In genomic region chr12:51885294-51886020, GRCh38 we compare ENCODE assay signal across 6 cellular contexts. TPM values are rescaled to one million over a fixed set of nuclear protein-coding genes. Genes with fewer than 3 reads are reported as not detected.
A peak's percentile ranks its signal among the peaks of the same experiment; 100 is the strongest.
DNase-seq lines count a peak whose midpoint lies in the region; FAIRE-seq and TF ChIP-seq lines count a peak whose summit lies in the region.
"Not testable (repeated sequence)": the region's sequence is repeated elsewhere in the genome, so short reads cannot be mapped to it uniquely, and the experiment has no call there.

No MANE protein-coding gene starts in this region.

- not testable (repeated sequence) for H3K4me1 ChIP-seq in kidney (ENCODE audit: control insufficient read depth in 1 of 2, insufficient read depth in 1 of 2, low read depth in 1 of 2, low read length in 2 of 2); prostate gland (replicated peaks)
- peaks cover 18% of the 10 kb centered on the region for H3K4me1 ChIP-seq in vagina

- not testable (repeated sequence) for TF ChIP-seq POLR2A in prostate gland (IDR thresholded peaks at IDR 0.05); vagina (IDR thresholded peaks at IDR 0.05)

- not testable (repeated sequence) for FAIRE-seq in kidney (lab: Jason Lieb, UNC)

- not testable (repeated sequence) for H3K27ac ChIP-seq in kidney (ENCODE audit: low read depth in 2 of 2, low read length in 2 of 2)
- H3K27ac ChIP-seq in prostate gland, result peak overlapping the region; percentile 12 to 15
- H3K27ac ChIP-seq in vagina, result peak overlapping the region; percentile 76

- not testable (repeated sequence) for H3K36me3 ChIP-seq in kidney (ENCODE audit: control insufficient read depth in 1 of 2, insufficient read depth in 2 of 2, low read length in 2 of 2); prostate gland; vagina

- not testable (repeated sequence) for H3K36me3 Mint-ChIP-seq in HFFc6 (ENCODE audit: low read depth); MCF 10A (ENCODE audit: insufficient read depth, unreplicated experiment)
- peaks cover 16% of the 10 kb centered on the region for H3K36me3 Mint-ChIP-seq in activated CD4-positive, alpha-beta T cell treated with anti-CD3 and anti-CD28 coated beads, Interleukin-2, amount 10 ng/mL, durations not matched to agents 7 days and 5 days (ENCODE audit: low read depth)

- H3K27me3 ChIP-seq in prostate gland (replicated peaks; ENCODE audit: insufficient read depth); vagina: not testable (repeated sequence)

- POLR2A ChIA-PET in activated CD4-positive, alpha-beta T cell treated with anti-CD3 and anti-CD28 coated beads, Interleukin-2, amount 10 ng/mL, durations not matched to agents 7 days and 5 days (lab: Charles Lee), result not testable (repeated sequence)
- POLR2A ChIA-PET in MCF 10A (lab: Yijun Ruan, JAX), result interaction anchor here (0.7 to 1.0 kb wide), 2 partner anchors 215 to 495 kb away, joined by 3 to 4 read pairs; no protein-coding TSS in a partner anchor

- H3K9me3 Mint-ChIP-seq in HFFc6; MCF 10A (ENCODE audit: unreplicated experiment): not testable (repeated sequence)
- peaks cover 11% of the 10 kb centered on the region for H3K9me3 Mint-ChIP-seq in activated CD4-positive, alpha-beta T cell treated with anti-CD3 and anti-CD28 coated beads, Interleukin-2, amount 10 ng/mL, durations not matched to agents 7 days and 5 days

- H3K4me3 ChIP-seq in kidney (ENCODE audit: low read length in 2 of 2); prostate gland; vagina: not testable (repeated sequence)

- TF ChIP-seq CTCF in HFFc6 (IDR thresholded peaks at IDR 0.05); MCF 10A (IDR thresholded peaks at IDR 0.05; ENCODE audit: unreplicated experiment); kidney (IDR thresholded peaks at IDR 0.05; ENCODE audit: borderline replicate concordance, extremely low read depth, insufficient read depth); prostate gland (IDR thresholded peaks at IDR 0.05); vagina (IDR thresholded peaks at IDR 0.05): not testable (repeated sequence)

- 91% methylated on average over 10 of the region's 10 CpGs for WGBS in prostate gland

- not testable (repeated sequence) for H3K4me3 Mint-ChIP-seq in HFFc6
- peak overlapping the region; percentile 25 for H3K4me3 Mint-ChIP-seq in activated CD4-positive, alpha-beta T cell treated with anti-CD3 and anti-CD28 coated beads, Interleukin-2, amount 10 ng/mL, durations not matched to agents 7 days and 5 days
- peak overlapping the region; percentile 25 for H3K4me3 Mint-ChIP-seq in MCF 10A (ENCODE audit: unreplicated experiment)

- not testable (repeated sequence) for H3K9ac ChIP-seq in kidney (ENCODE audit: low read length in 2 of 2)

- H3K9me3 ChIP-seq in kidney (ENCODE audit: control insufficient read depth in 1 of 2, low read length in 2 of 2); prostate gland; vagina: not testable (repeated sequence)

- not testable (repeated sequence) for H3K27me3 Mint-ChIP-seq in HFFc6 (ENCODE audit: insufficient read depth); activated CD4-positive, alpha-beta T cell treated with anti-CD3 and anti-CD28 coated beads, Interleukin-2, amount 10 ng/mL, durations not matched to agents 7 days and 5 days; MCF 10A (ENCODE audit: insufficient read depth, unreplicated experiment)

- intact Hi-C loops in MCF 10A (cut with micrococcal nuclease); kidney (cut with DNase I); prostate gland (cut with DNase I); vagina (cut with DNase I): not testable (repeated sequence)

- not testable (repeated sequence) for DNase-seq in HFFc6; activated CD4-positive, alpha-beta T cell treated with anti-CD3 and anti-CD28 coated beads, Interleukin-2, amount 10 ng/mL, durations not matched to agents 7 days and 5 days; MCF 10A (ENCODE audit: unreplicated experiment); prostate gland (ENCODE audit: low spot score); vagina (ENCODE audit: extremely low spot score in 2 of 2)
- peak; percentile 62 for DNase-seq in kidney

- H3K27ac Mint-ChIP-seq in HFFc6 (peak overlapping the region; percentile 95), MCF 10A (ENCODE audit: low read depth, unreplicated experiment) (peak overlapping the region; percentile 74)
- H3K27ac Mint-ChIP-seq in activated CD4-positive, alpha-beta T cell treated with anti-CD3 and anti-CD28 coated beads, Interleukin-2, amount 10 ng/mL, durations not matched to agents 7 days and 5 days, result peak overlapping the region; percentile 93

- H3K4me1 Mint-ChIP-seq in HFFc6 (ENCODE audit: low read depth) (peaks cover 33% of the 10 kb centered on the region), MCF 10A (ENCODE audit: insufficient read depth, unreplicated experiment) (peaks cover 14% of the 10 kb centered on the region)
- peaks cover 21% of the 10 kb centered on the region for H3K4me1 Mint-ChIP-seq in activated CD4-positive, alpha-beta T cell treated with anti-CD3 and anti-CD28 coated beads, Interleukin-2, amount 10 ng/mL, durations not matched to agents 7 days and 5 days

- CTCF ChIA-PET in activated CD4-positive, alpha-beta T cell treated with anti-CD3 and anti-CD28 coated beads, Interleukin-2, amount 10 ng/mL, durations not matched to agents 7 days and 5 days (lab: Charles Lee), result interaction anchor here (0.6 to 1.8 kb wide), 5 partner anchors 10 to 806 kb away, joined by 3 to 11 read pairs (median 3); no protein-coding TSS in a partner anchor
- CTCF ChIA-PET in MCF 10A (lab: Yijun Ruan, JAX), result interaction anchor here (0.6 to 1.9 kb wide), 8 partner anchors 9 to 464 kb away, joined by 3 to 13 read pairs (median 4); no protein-coding TSS in a partner anchor

- not testable (repeated sequence) for BruUV-seq in MCF 10A (replicated peaks; lab: Mats Ljungman, UMichigan)

RNA-seq across cellular contexts. Expression of gene ANKRD33, which starts 2.4 kb away (rescaled TPM):
- total RNA-seq in HFFc6 (2021; fragmentation: NEBNext Ultra II Directional; extraction: Animal tissue kit (Norgen Biotek cat#: 25700)), result not detected
- not detected for total RNA-seq in activated CD4-positive, alpha-beta T cell treated with anti-CD3 and anti-CD28 coated beads, Interleukin-2, amount 10 ng/mL, durations not matched to agents 7 days and 5 days
- total RNA-seq in MCF 10A (2022) (not detected in 2 replicates), kidney (not detected), prostate gland (not detected), vagina (not detected)
- not detected for polyA plus RNA-seq in kidney (ENCODE audit: insufficient read depth, low read depth, low replicate concordance)

RNA-seq across cellular contexts. Expression of gene ACVRL1, which starts 21.8 kb away (rescaled TPM):
- total RNA-seq in HFFc6 (2021; fragmentation: NEBNext Ultra II Directional; extraction: Animal tissue kit (Norgen Biotek cat#: 25700)), result 10 to 100 TPM in 3 of 6 experiments, 1 to 10 TPM in 3; 5.4 to 13.5 (median 10.0) TPM
- not detected for total RNA-seq in activated CD4-positive, alpha-beta T cell treated with anti-CD3 and anti-CD28 coated beads, Interleukin-2, amount 10 ng/mL, durations not matched to agents 7 days and 5 days
- total RNA-seq in MCF 10A (2022) (not detected in 2 replicates), kidney (88.4 TPM), prostate gland (10 to 100 TPM; 31.1 to 34.8 TPM), vagina (115 TPM)
- 29.1 TPM for polyA plus RNA-seq in kidney (ENCODE audit: insufficient read depth, low read depth, low replicate concordance)

RNA-seq across cellular contexts. Expression of gene FIGNL2, which starts 36.9 kb away (rescaled TPM):
- not detected for total RNA-seq in HFFc6 (2021; fragmentation: NEBNext Ultra II Directional; extraction: Animal tissue kit (Norgen Biotek cat#: 25700))
- total RNA-seq in activated CD4-positive, alpha-beta T cell treated with anti-CD3 and anti-CD28 coated beads, Interleukin-2, amount 10 ng/mL, durations not matched to agents 7 days and 5 days, result under 1 TPM; 0.17 to 0.19 TPM
- total RNA-seq in MCF 10A (2022) (not detected in 2 replicates), kidney (6.1 TPM), prostate gland (1 to 10 TPM in 1 of 2 donors, under 1 TPM in 1; 0.46 to 1.4 TPM), vagina (not detected)
- 3.1 TPM for polyA plus RNA-seq in kidney (ENCODE audit: insufficient read depth, low read depth, low replicate concordance)
